11 cellular contexts compared by ENCODE assay signal in genomic region chr1:20426923-20427322, GRCh38. TPM values are rescaled to one million over a fixed set of nuclear protein-coding genes. Genes with fewer than 3 reads are reported as not detected.
A peak's percentile ranks its signal among the peaks of the same experiment; 100 is the strongest.
DNase-seq lines count a peak whose midpoint lies in the region; TF ChIP-seq lines count a peak whose summit lies in the region.
"Had no signal": no experiment of that assay in that cellular context is flagged by ENCODE, and none has a peak within 500 bp of the region (broad histone marks: within the 10 kb centered on the region; RNA-seq: fewer than 3 reads in every experiment).

No MANE protein-coding gene starts in this region.

- CTCF ChIA-PET in AG04449 (lab: Yijun Ruan, JAX): interaction anchor here (1.0 to 2.5 kb wide), 7 partner anchors 11 to 214 kb away, joined by 3 to 17 read pairs (median 4); no protein-coding TSS in a partner anchor

- DNase-seq in AG04449 (ENCODE audit: low read depth, low spot score) (peak; percentile 65), HFF-Myc (ENCODE audit: extremely low read depth, low read depth) (peak; percentile 51), glomerular endothelial cell (ENCODE audit: extremely low read depth, low read depth, low spot score) (peak; percentile 63), DMS79 (lab: John Stamatoyannopoulos, UW) (no peak), stomach (no peak), mesothelial cell of epicardium (ENCODE audit: low spot score in 2 of 2, unreplicated experiment in 2 of 2) (no peak)
- DNase-seq in activated T-helper 1 cell treated with anti-CD3 and anti-CD28 coated beads, Interleukin-12 subunit alpha, Interleukin-12 subunit beta, Interleukin-2, Interleukin-4 antibody, amounts not matched to agents 30 ng/mL and 10 ng/mL and 1 ng/mL, durations not matched to agents 14 hours and 24 hours and 36 hours (ENCODE audit: low spot score): peak; percentile 5
- no peak for DNase-seq in effector memory CD4-positive, alpha-beta T cell
- DNase-seq: midbrain; NCI-H774; stimulated activated CD4-positive, alpha-beta T cell treated with anti-CD3 and anti-CD28 coated beads, Interleukin-4, amount 100 ng/mL, for 24 hours had no signal

- intact Hi-C loops in activated T-helper 1 cell treated with anti-CD3 and anti-CD28 coated beads, Interleukin-12 subunit alpha, Interleukin-12 subunit beta, Interleukin-2, Interleukin-4 antibody, amounts not matched to agents 30 ng/mL and 10 ng/mL and 1 ng/mL, durations not matched to agents 14 hours and 24 hours and 36 hours (cut with micrococcal nuclease): no loop called here
- intact Hi-C loops in stomach (cut with DNase I; ENCODE audit: low total_unique reads): no loop called here

- H3K27ac Mint-ChIP-seq in activated T-helper 1 cell treated with anti-CD3 and anti-CD28 coated beads, Interleukin-12 subunit alpha, Interleukin-12 subunit beta, Interleukin-2, Interleukin-4 antibody, amounts not matched to agents 30 ng/mL and 10 ng/mL and 1 ng/mL, durations not matched to agents 14 hours and 24 hours and 36 hours: no peak overlapping the region
- H3K27ac Mint-ChIP-seq in mesothelial cell of epicardium: no peak overlapping the region

- H3K4me1 Mint-ChIP-seq in activated T-helper 1 cell treated with anti-CD3 and anti-CD28 coated beads, Interleukin-12 subunit alpha, Interleukin-12 subunit beta, Interleukin-2, Interleukin-4 antibody, amounts not matched to agents 30 ng/mL and 10 ng/mL and 1 ng/mL, durations not matched to agents 14 hours and 24 hours and 36 hours (ENCODE audit: low read depth): peaks cover 8% of the 10 kb centered on the region
- H3K4me1 Mint-ChIP-seq in mesothelial cell of epicardium: no peaks in the 10 kb centered on the region

- peaks cover 0 to 34% (median 18%) of the 10 kb centered on the region in 3 donors for H3K27me3 ChIP-seq in stomach
- peaks cover 11% of the 10 kb centered on the region for H3K27me3 ChIP-seq in effector memory CD4-positive, alpha-beta T cell (replicated peaks; ENCODE audit: control insufficient read depth, insufficient read depth, low read length, poor library complexity, severe bottlenecking)

- H3K9me3 ChIP-seq in stomach: peaks cover 0 to 36% (median 34%) of the 10 kb centered on the region in 4 donors
- H3K9me3 ChIP-seq in effector memory CD4-positive, alpha-beta T cell (ENCODE audit: control insufficient read depth, low read length): peaks cover 11% of the 10 kb centered on the region

- POLR2A ChIA-PET in AG04449 (lab: Yijun Ruan, JAX): interaction anchor here (0.6 kb wide), 1 partner anchor 11 kb away, joined by 3 read pairs; no protein-coding TSS in a partner anchor

- TF ChIP-seq EP300 in stomach (IDR thresholded peaks at IDR 0.05): no peak

- no peaks in the 10 kb centered on the region for H3K4me1 ChIP-seq in stomach
- no peaks in the 10 kb centered on the region for H3K4me1 ChIP-seq in effector memory CD4-positive, alpha-beta T cell (ENCODE audit: control insufficient read depth, insufficient read depth, low read length, poor library complexity, severe bottlenecking)

- H3K36me3 Mint-ChIP-seq in activated T-helper 1 cell treated with anti-CD3 and anti-CD28 coated beads, Interleukin-12 subunit alpha, Interleukin-12 subunit beta, Interleukin-2, Interleukin-4 antibody, amounts not matched to agents 30 ng/mL and 10 ng/mL and 1 ng/mL, durations not matched to agents 14 hours and 24 hours and 36 hours (ENCODE audit: low read depth): no peaks in the 10 kb centered on the region
- H3K36me3 Mint-ChIP-seq in mesothelial cell of epicardium: peaks cover 5% of the 10 kb centered on the region

- H3K9me3 Mint-ChIP-seq in activated T-helper 1 cell treated with anti-CD3 and anti-CD28 coated beads, Interleukin-12 subunit alpha, Interleukin-12 subunit beta, Interleukin-2, Interleukin-4 antibody, amounts not matched to agents 30 ng/mL and 10 ng/mL and 1 ng/mL, durations not matched to agents 14 hours and 24 hours and 36 hours: peaks cover 12% of the 10 kb centered on the region
- H3K9me3 Mint-ChIP-seq in mesothelial cell of epicardium: peaks cover 24% of the 10 kb centered on the region

- H3K4me3 ChIP-seq in AG04449 (ENCODE audit: low read depth, low read length) (no peak overlapping the region), HFF-Myc (replicated peaks; ENCODE audit: low read depth, low read length) (no peak overlapping the region), stomach (no peak overlapping the region)
- H3K4me3 ChIP-seq in effector memory CD4-positive, alpha-beta T cell (ENCODE audit: insufficient read depth, low read depth, low read length, poor library complexity, severe bottlenecking): no peak overlapping the region

- WGBS in stomach, 5 donors: 0 to 61% (median 54%) methylated on average over 1 to 4 of the region's 4 CpGs

- H3K27ac ChIP-seq in stomach: no peak overlapping the region
- H3K27ac ChIP-seq in effector memory CD4-positive, alpha-beta T cell (ENCODE audit: insufficient read depth, low read length, poor library complexity, severe bottlenecking): no peak overlapping the region

- H3K27me3 Mint-ChIP-seq in activated T-helper 1 cell treated with anti-CD3 and anti-CD28 coated beads, Interleukin-12 subunit alpha, Interleukin-12 subunit beta, Interleukin-2, Interleukin-4 antibody, amounts not matched to agents 30 ng/mL and 10 ng/mL and 1 ng/mL, durations not matched to agents 14 hours and 24 hours and 36 hours (ENCODE audit: insufficient read depth): peaks cover 16% of the 10 kb centered on the region
- peaks cover 36% of the 10 kb centered on the region for H3K27me3 Mint-ChIP-seq in mesothelial cell of epicardium (ENCODE audit: low read depth)

- H3K4me3 Mint-ChIP-seq in activated T-helper 1 cell treated with anti-CD3 and anti-CD28 coated beads, Interleukin-12 subunit alpha, Interleukin-12 subunit beta, Interleukin-2, Interleukin-4 antibody, amounts not matched to agents 30 ng/mL and 10 ng/mL and 1 ng/mL, durations not matched to agents 14 hours and 24 hours and 36 hours: no peak overlapping the region
- no peak overlapping the region for H3K4me3 Mint-ChIP-seq in mesothelial cell of epicardium

- no peaks in the 10 kb centered on the region for H3K36me3 ChIP-seq in stomach
- H3K36me3 ChIP-seq in effector memory CD4-positive, alpha-beta T cell (ENCODE audit: control insufficient read depth, insufficient read depth, low read length): no peaks in the 10 kb centered on the region

- no peak for TF ChIP-seq POLR2A in stomach (IDR thresholded peaks at IDR 0.05)

- TF ChIP-seq CTCF in AG04449 (IDR thresholded peaks at IDR 0.05; ENCODE audit: insufficient read depth, low read length, missing control alignments) (no peak), HFF-Myc (IDR thresholded peaks at IDR 0.05; ENCODE audit: low read depth, low read length, missing control alignments) (no peak), stomach (IDR thresholded peaks at IDR 0.05) (no peak), mesothelial cell of epicardium (IDR thresholded peaks at IDR 0.05; ENCODE audit: unreplicated experiment) (no peak)

RNA-seq across cellular contexts. Expression of gene CAMK2N1, which starts 59.1 kb away (rescaled TPM):
- total RNA-seq in activated T-helper 1 cell treated with anti-CD3 and anti-CD28 coated beads, Interleukin-12 subunit alpha, Interleukin-12 subunit beta, Interleukin-2, Interleukin-4 antibody, amounts not matched to agents 30 ng/mL and 10 ng/mL and 1 ng/mL, durations not matched to agents 14 hours and 24 hours and 36 hours: 1.8 and 1.9 TPM in 2 replicates
- total RNA-seq in glomerular endothelial cell (4.6 and 8.9 TPM in 2 replicates), stomach (100 to 1,000 TPM in 1 of 5 donors, 10 to 100 TPM in 3, 1 to 10 TPM in 1; 8.2 to 195 (median 13.0) TPM), mesothelial cell of epicardium (25.9 to 29.1 TPM (median 28.5 TPM) in 3 replicates)
- 10 to 100 TPM; 11.0 to 20.2 (median 11.3) TPM for polyA plus RNA-seq in stomach

Comparison
In these comparisons a context has a peak if more than half of its experiments do, and no peak if none do; other contexts are left out.
1. DNase-seq: peak in AG04449 (single experiment), HFF-Myc (single experiment), activated T-helper 1 cell treated with anti-CD3 and anti-CD28 coated beads, Interleukin-12 subunit alpha, Interleukin-12 subunit beta, Interleukin-2, Interleukin-4 antibody, amounts not matched to agents 30 ng/mL and 10 ng/mL and 1 ng/mL, durations not matched to agents 14 hours and 24 hours and 36 hours (single experiment) and glomerular endothelial cell (single experiment); none in DMS79 (single experiment), stomach (single experiment), mesothelial cell of epicardium (0 of 2) and effector memory CD4-positive, alpha-beta T cell (0 of 3).